In genomic region chr4:173243917-173244658, GRCh38 we compare ENCODE assay signal across 10 cellular contexts.
DNase-seq lines count a peak whose midpoint lies in the region; ATAC-seq, FAIRE-seq and TF ChIP-seq lines count a peak whose summit lies in the region.
"Had no signal": no experiment of that assay in that cellular context is flagged by ENCODE, and none has a peak within 500 bp of the region (broad histone marks: within the 10 kb centered on the region; RNA-seq: fewer than 3 reads in every experiment).

No MANE protein-coding gene starts in this region.

- H3K9me3 ChIP-seq in Panc1 (ENCODE audit: control insufficient read depth, insufficient read depth, low read depth, low read length) = no peaks in the 10 kb centered on the region
- H3K9me3 ChIP-seq: tibial artery had no signal

- in situ Hi-C loops in Panc1 (cut with HindIII; ENCODE audit: low pct_unique_long_range_greater_than_20kb, low sequenced_read_pairs) = no loop called here

- intact Hi-C loops in Panc1 (cut with micrococcal nuclease; ENCODE audit: unreplicated experiment) = no loop called here

- FAIRE-seq in GM18507 (lab: Jason Lieb, UNC) = peak; percentile 73

- H3K36me3 ChIP-seq in Panc1 (ENCODE audit: control insufficient read depth, insufficient read depth, low read length) = no peaks in the 10 kb centered on the region; the same call in 1 of the 2 replicates

- no TSS peak for BruUV-seq in Panc1 (replicated peaks; lab: Mats Ljungman, UMichigan)

- POLR2A ChIA-PET in Panc1 (lab: Charles Lee) = no interaction called here
- POLR2A ChIA-PET in GM10248 (lab: Yijun Ruan, JAX) = interaction anchor here (0.6 kb wide), 1 partner anchor 20 kb away, joined by 3 read pairs; no protein-coding TSS in a partner anchor

- ATAC-seq in GM21515 (IDR thresholded peaks at IDR 0.05; ENCODE audit: unreplicated experiment) = peak; percentile 79
- peak; percentile 51 for ATAC-seq in HG03196 (IDR thresholded peaks at IDR 0.05; ENCODE audit: unreplicated experiment)
- ATAC-seq in Panc1 = 0 out of 2 replicates have a peak, but pooled peaks have one; percentile 43

- H3K27me3 ChIP-seq in Panc1 (ENCODE audit: control insufficient read depth, insufficient read depth, low read length) = no peaks in the 10 kb centered on the region
- H3K27me3 ChIP-seq: tibial artery had no signal

- no peak for DNase-seq in GM18507 (ENCODE audit: extremely low spot score, insufficient read length, low read depth)
- DNase-seq in Panc1 (ENCODE audit: low read depth, low spot score) = no peak
- no peak for DNase-seq in activated effector memory CD4-positive, alpha-beta T cell treated with Interleukin-2 at 50 U/mL for 16 hours
- DNase-seq in stimulated activated CD4-positive, alpha-beta T cell treated with anti-CD3 and anti-CD28 coated beads, Interleukin-12 subunit alpha, Interleukin-12 subunit beta, amount 100 ng/mL, for 4 hours = no peak
- DNase-seq in activated CD4-positive, alpha-beta T cell treated with anti-CD3 and anti-CD28 coated beads for 48 hours = no peak
- DNase-seq in GM10248 (ENCODE audit: extremely low spot score) = no peak
- DNase-seq: islet precursor cell, tibial artery had no signal

- H3K27ac ChIP-seq in Panc1 (ENCODE audit: low read length) = peak overlapping the region; percentile 92
- H3K27ac ChIP-seq: tibial artery had no signal

- H3K4me1 ChIP-seq in Panc1 (ENCODE audit: control insufficient read depth, insufficient read depth, low read length) = peaks cover 74% of the 10 kb centered on the region
- H3K4me1 ChIP-seq: tibial artery had no signal

- TF ChIP-seq CTCF in Panc1 (IDR thresholded peaks at IDR 0.05) (no peak), GM10248 (IDR thresholded peaks at IDR 0.05; ENCODE audit: control extremely low read depth, extremely low read depth, low read depth, missing control alignments) (no peak)

- H3K4me3 ChIP-seq in Panc1 (ENCODE audit: low read depth in 2 of 2, low read length in 2 of 2) = no peak overlapping the region
- H3K4me3 ChIP-seq: tibial artery had no signal

- CTCF ChIA-PET in Panc1 (lab: Charles Lee) (no interaction called here), GM10248 (lab: Yijun Ruan, JAX) (interaction anchor here (1.0 to 1.6 kb wide), 2 partner anchors 8 to 230 kb away, joined by 4 read pairs; no protein-coding TSS in a partner anchor)
